ENCODE assay signal across 6 cellular contexts in the genomic region with DNA sequence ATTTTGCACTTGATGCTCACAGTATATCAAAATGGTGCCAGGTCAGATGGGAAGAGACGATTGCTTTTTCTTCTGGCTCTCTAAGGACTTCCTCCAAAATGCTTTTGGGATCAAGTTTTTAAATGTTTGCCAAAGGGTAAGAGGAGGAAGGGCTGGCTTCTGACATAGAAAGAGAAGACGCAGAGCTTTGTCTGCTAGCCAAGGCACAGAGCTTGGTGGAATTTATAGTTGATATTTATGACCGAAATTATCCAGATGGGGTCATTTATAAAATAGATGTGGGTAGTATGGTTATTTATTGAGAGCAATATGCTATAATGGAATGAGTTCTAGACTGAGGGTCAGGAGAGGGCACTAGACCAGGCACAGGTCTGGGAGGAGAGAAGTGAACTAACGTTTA.
ATAC-seq and FAIRE-seq lines count a peak whose summit lies in the region.
"Had no signal": no experiment of that assay in that cellular context is flagged by ENCODE, and none has a peak within 500 bp of the region (broad histone marks: within the 10 kb centered on the region; RNA-seq: fewer than 3 reads in every experiment).

No MANE protein-coding gene starts in this region.

- peak; percentile 43 for FAIRE-seq in endometrium (lab: Jason Lieb, UNC)
- FAIRE-seq: A204.1, A549, D721Med had no signal

- ATAC-seq in GM18867 (IDR thresholded peaks at IDR 0.05; ENCODE audit: unreplicated experiment): no peak
- ATAC-seq: A549; CD8-positive, alpha-beta T cell had no signal
